ENCODE assay signal across 28 cellular contexts in genomic region chr3:138070006-138070405, GRCh38. TPM values are rescaled to one million over a fixed set of nuclear protein-coding genes. Genes with fewer than 3 reads are reported as not detected.
"Had no signal": no experiment of that assay in that cellular context is flagged by ENCODE, and none has a peak within 500 bp of the region (broad histone marks: within the 10 kb centered on the region; RNA-seq: fewer than 3 reads in every experiment).

No MANE protein-coding gene starts in this region.

- H3K4me1 Mint-ChIP-seq: central memory CD8-positive, alpha-beta T cell; natural killer cell had no signal

- H3K4me3 Mint-ChIP-seq: activated CD4-positive, alpha-beta T cell treated with anti-CD3 and anti-CD28 coated beads for 36 hours; activated CD8-positive, alpha-beta memory T cell treated with anti-CD3 and anti-CD28 coated beads, Interleukin-2, amount 10 ng/mL, durations not matched to agents 7 days and 5 days; activated CD8-positive, alpha-beta T cell treated with anti-CD3 and anti-CD28 coated beads, Interleukin-2, amount 10 ng/mL, durations not matched to agents 7 days and 5 days; central memory CD8-positive, alpha-beta T cell; natural killer cell; neural progenitor cell; stimulated activated effector memory CD8-positive, alpha-beta T cell treated with anti-CD3 and anti-CD28 coated beads, Interleukin-12 subunit alpha, Interleukin-12 subunit beta, amount 100 ng/mL, for 72 hours; stimulated activated naive CD8-positive, alpha-beta T cell treated with anti-CD3 and anti-CD28 coated beads, Interleukin-15, Interleukin-2, amounts not matched to agents 100 ng/mL and 50 ng/mL, for 24 hours had no signal

- H3K27ac ChIP-seq: colonic mucosa, gastroesophageal sphincter, hepatocyte, left ventricle myocardium inferior, neural progenitor cell, parathyroid adenoma, psoas muscle, sigmoid colon, upper lobe of right lung had no signal

- H3K36me3 ChIP-seq: colonic mucosa, upper lobe of right lung had no signal

- H3K9me3 ChIP-seq: colonic mucosa, gastroesophageal sphincter, left ventricle myocardium inferior, psoas muscle, sigmoid colon, upper lobe of right lung had no signal

- DNase-seq: activated CD4-positive, alpha-beta T cell treated with anti-CD3 and anti-CD28 coated beads for 36 hours; activated CD4-positive, CD25-positive, alpha-beta regulatory T cell; activated CD8-positive, alpha-beta memory T cell treated with anti-CD3 and anti-CD28 coated beads, Interleukin-2, amount 10 ng/mL, durations not matched to agents 7 days and 5 days; activated CD8-positive, alpha-beta T cell treated with anti-CD3 and anti-CD28 coated beads, Interleukin-2, amount 10 ng/mL, durations not matched to agents 7 days and 5 days; activated naive CD4-positive, alpha-beta T cell; activated T-cell treated with anti-CD3 and anti-CD28 coated beads, Interleukin-2, amount 50 U/mL, for 48 hours; colonic mucosa; effector memory CD4-positive, alpha-beta T cell; islet precursor cell; left ventricle myocardium inferior; mesendoderm; natural killer cell; occipital lobe; psoas muscle; sigmoid colon; small intestine; stimulated activated CD4-positive, alpha-beta T cell treated with anti-CD3 and anti-CD28 coated beads, Interleukin-4, amount 100 ng/mL, for 24 hours; upper lobe of right lung had no signal

- H3K36me3 Mint-ChIP-seq: activated CD8-positive, alpha-beta memory T cell treated with anti-CD3 and anti-CD28 coated beads, Interleukin-2, amount 10 ng/mL, durations not matched to agents 7 days and 5 days; activated naive CD4-positive, alpha-beta T cell treated with anti-CD3 and anti-CD28 coated beads, Interleukin-2, amount 50 U/mL, for 72 hours; natural killer cell; stimulated activated effector memory CD8-positive, alpha-beta T cell treated with anti-CD3 and anti-CD28 coated beads, Interleukin-12 subunit alpha, Interleukin-12 subunit beta, amount 100 ng/mL, for 72 hours had no signal

- H3K9ac ChIP-seq: neural progenitor cell, parathyroid adenoma had no signal

- H3K9me3 Mint-ChIP-seq: activated T-helper 2 cell treated with anti-CD3 and anti-CD28 coated beads, Interferon-gamma antibody, Interleukin-2, Interleukin-4, amounts not matched to agents 10 μg/mL and 5 μg/mL and 100 μg/mL, durations not matched to agents 14 hours and 24 hours and 36 hours; central memory CD8-positive, alpha-beta T cell; stimulated activated effector memory CD8-positive, alpha-beta T cell treated with anti-CD3 and anti-CD28 coated beads, Interleukin-12 subunit alpha, Interleukin-12 subunit beta, amount 100 ng/mL, for 72 hours; stimulated activated naive CD8-positive, alpha-beta T cell treated with anti-CD3 and anti-CD28 coated beads, Interleukin-15, Interleukin-2, amounts not matched to agents 100 ng/mL and 50 ng/mL, for 24 hours had no signal

- H3K4me1 ChIP-seq: colonic mucosa, gastroesophageal sphincter, left ventricle myocardium inferior, parathyroid adenoma, psoas muscle, sigmoid colon, upper lobe of right lung had no signal

- H3K27ac Mint-ChIP-seq: activated CD4-positive, alpha-beta T cell treated with anti-CD3 and anti-CD28 coated beads for 36 hours; activated CD8-positive, alpha-beta memory T cell treated with anti-CD3 and anti-CD28 coated beads, Interleukin-2, amount 10 ng/mL, durations not matched to agents 7 days and 5 days; activated CD8-positive, alpha-beta T cell treated with anti-CD3 and anti-CD28 coated beads, Interleukin-2, amount 10 ng/mL, durations not matched to agents 7 days and 5 days; activated naive CD4-positive, alpha-beta T cell treated with anti-CD3 and anti-CD28 coated beads, Interleukin-2, amount 50 U/mL, for 72 hours; activated T-helper 2 cell treated with anti-CD3 and anti-CD28 coated beads, Interferon-gamma antibody, Interleukin-2, Interleukin-4, amounts not matched to agents 10 μg/mL and 5 μg/mL and 100 μg/mL, durations not matched to agents 14 hours and 24 hours and 36 hours; natural killer cell; neural progenitor cell; stimulated activated effector memory CD8-positive, alpha-beta T cell treated with anti-CD3 and anti-CD28 coated beads, Interleukin-12 subunit alpha, Interleukin-12 subunit beta, amount 100 ng/mL, for 72 hours; stimulated activated naive CD8-positive, alpha-beta T cell treated with anti-CD3 and anti-CD28 coated beads, Interleukin-15, Interleukin-2, amounts not matched to agents 100 ng/mL and 50 ng/mL, for 24 hours had no signal

- H3K27me3 ChIP-seq: colonic mucosa, gastroesophageal sphincter, hepatocyte, neural progenitor cell, sigmoid colon, upper lobe of right lung had no signal

- H3K4me3 ChIP-seq: colonic mucosa, gastroesophageal sphincter, hepatocyte, left ventricle myocardium inferior, lung, neural progenitor cell, psoas muscle, sigmoid colon, upper lobe of right lung had no signal

- ATAC-seq: activated CD4-positive, alpha-beta T cell treated with anti-CD3 and anti-CD28 coated beads for 36 hours; activated CD8-positive, alpha-beta memory T cell treated with anti-CD3 and anti-CD28 coated beads, Interleukin-2, amount 10 ng/mL, durations not matched to agents 7 days and 5 days; activated CD8-positive, alpha-beta T cell treated with anti-CD3 and anti-CD28 coated beads, Interleukin-2, amount 10 ng/mL, durations not matched to agents 7 days and 5 days; activated naive CD4-positive, alpha-beta T cell treated with anti-CD3 and anti-CD28 coated beads, Interleukin-2, amount 50 U/mL, for 72 hours; gastroesophageal sphincter; natural killer cell; psoas muscle; stimulated activated effector memory CD8-positive, alpha-beta T cell treated with anti-CD3 and anti-CD28 coated beads, Interleukin-12 subunit alpha, Interleukin-12 subunit beta, amount 100 ng/mL, for 72 hours; upper lobe of right lung had no signal

RNA-seq across cellular contexts. Expression of gene DZIP1L, which starts 45.4 kb away (rescaled TPM):
- total RNA-seq: activated CD4-positive, alpha-beta T cell treated with anti-CD3 and anti-CD28 coated beads for 36 hours; activated CD8-positive, alpha-beta T cell treated with anti-CD3 and anti-CD28 coated beads, Interleukin-2, amount 10 ng/mL, durations not matched to agents 7 days and 5 days; activated naive CD4-positive, alpha-beta T cell treated with anti-CD3 and anti-CD28 coated beads, Interleukin-2, amount 50 U/mL, for 72 hours; natural killer cell had no signal
